Comparison of ENCODE assay signal across 16 cellular contexts in the genomic region with DNA sequence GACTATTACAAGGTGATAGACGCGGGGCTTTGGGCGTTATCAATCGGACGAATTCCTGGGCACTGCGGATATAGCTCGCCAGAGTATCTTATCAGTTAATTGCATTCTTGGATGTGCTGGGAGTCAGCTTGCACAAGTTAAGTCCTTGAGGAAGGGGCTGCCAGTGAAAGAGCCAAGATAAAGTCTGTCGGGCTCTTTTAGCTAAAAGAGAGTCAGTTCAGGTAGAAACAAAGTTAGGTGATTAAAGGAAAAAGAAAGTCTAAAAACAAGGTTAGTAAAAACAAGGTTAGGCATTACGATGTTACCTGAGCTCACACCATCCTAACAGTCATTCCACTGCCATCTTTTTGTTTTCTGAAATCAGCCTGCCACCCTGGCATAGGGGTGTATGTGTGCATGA.
"Had no signal": no experiment of that assay in that cellular context is flagged by ENCODE, and none has a peak within 500 bp of the region (broad histone marks: within the 10 kb centered on the region; RNA-seq: fewer than 3 reads in every experiment).

No MANE protein-coding gene starts in this region.

- H3K4me3 ChIP-seq: lung, psoas muscle, skin epidermis, tibial nerve had no signal

- H3K27ac Mint-ChIP-seq: activated naive CD4-positive, alpha-beta T cell treated with anti-CD3 and anti-CD28 coated beads, Interleukin-2, amount 50 U/mL, for 72 hours; dendritic cell treated with granulocyte-macrophage colony-stimulating factor and Interleukin-4, amounts not matched to agents 40 ng/mL and 50 ng/mL, for 4 days had no signal

- H3K9me3 ChIP-seq: psoas muscle, tibial nerve had no signal

- ATAC-seq: activated naive CD4-positive, alpha-beta T cell treated with anti-CD3 and anti-CD28 coated beads, Interleukin-2, amount 50 U/mL, for 72 hours; left colon; psoas muscle; right cardiac atrium; stimulated activated naive CD8-positive, alpha-beta T cell treated with anti-CD3 and anti-CD28 coated beads, Interleukin-15, Interleukin-2, amounts not matched to agents 100 U/mL and 50 U/mL, for 24 hours had no signal

- H3K27ac ChIP-seq: psoas muscle, skin epidermis, tibial nerve, VCaP had no signal

- H3K9me3 Mint-ChIP-seq: activated naive CD4-positive, alpha-beta T cell treated with anti-CD3 and anti-CD28 coated beads, Interleukin-2, amount 50 U/mL, for 72 hours; dendritic cell treated with granulocyte-macrophage colony-stimulating factor and Interleukin-4, amounts not matched to agents 40 ng/mL and 50 ng/mL, for 4 days; neural crest cell had no signal

- H3K4me1 ChIP-seq: psoas muscle, tibial nerve had no signal

- H3K27me3 ChIP-seq: tibial nerve had no signal

- H3K4me3 Mint-ChIP-seq: dendritic cell treated with granulocyte-macrophage colony-stimulating factor and Interleukin-4, amounts not matched to agents 40 ng/mL and 50 ng/mL, for 4 days; neural crest cell had no signal

- DNase-seq: activated CD4-positive, alpha-beta T cell treated with anti-CD3 and anti-CD28 coated beads for 1 hour; activated CD4-positive, alpha-beta T cell treated with anti-CD3 and anti-CD28 coated beads, Interleukin-2, amount 50 U/mL, for 4 hours; activated gamma-delta T cell treated with Interleukin-2 at 50 U/mL for 16 hours; effector memory CD4-positive, alpha-beta T cell; left colon; psoas muscle; right cardiac atrium; stimulated activated naive CD8-positive, alpha-beta T cell treated with anti-CD3 and anti-CD28 coated beads, Interleukin-15, Interleukin-2, amounts not matched to agents 100 U/mL and 50 U/mL, for 24 hours; substantia nigra had no signal

- H3K36me3 Mint-ChIP-seq: activated naive CD4-positive, alpha-beta T cell treated with anti-CD3 and anti-CD28 coated beads, Interleukin-2, amount 50 U/mL, for 72 hours had no signal

- H3K36me3 ChIP-seq: tibial nerve had no signal
